ENCODE assay signal across 12 cellular contexts in the genomic region with DNA sequence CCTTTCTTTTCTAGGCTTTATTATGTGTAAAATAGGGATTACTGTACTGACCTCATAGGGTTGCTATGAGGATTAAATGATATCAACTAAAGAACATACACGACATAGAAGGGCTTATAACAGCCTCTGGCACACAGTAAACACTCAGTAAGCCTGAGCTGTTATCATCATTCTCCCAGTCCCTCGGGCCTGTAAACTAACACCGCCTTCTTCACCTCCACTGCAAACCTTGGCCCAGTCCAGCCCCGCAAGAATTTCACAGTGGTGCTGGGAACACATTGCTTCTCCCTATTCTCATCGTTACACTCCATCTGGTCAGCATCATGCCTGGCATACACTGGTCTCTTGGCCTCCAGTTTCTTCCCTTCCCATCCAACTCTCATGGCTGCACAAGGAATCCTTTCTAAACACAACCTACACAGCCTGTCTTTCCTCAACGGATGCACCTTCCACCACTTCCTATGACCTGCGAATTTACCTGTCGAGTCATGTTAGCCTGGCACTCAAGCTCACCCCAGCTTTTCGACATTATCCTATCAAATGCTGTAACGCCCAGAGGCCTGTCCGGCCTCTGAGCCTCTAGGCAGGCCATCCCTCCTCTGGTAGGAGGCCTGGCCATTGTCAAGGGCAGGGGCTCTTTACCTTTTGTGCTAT.
A peak's percentile ranks its signal among the peaks of the same experiment; 100 is the strongest.
DNase-seq lines count a peak whose midpoint lies in the region; ATAC-seq and TF ChIP-seq lines count a peak whose summit lies in the region.
"Had no signal": no experiment of that assay in that cellular context is flagged by ENCODE, and none has a peak within 500 bp of the region (broad histone marks: within the 10 kb centered on the region; RNA-seq: fewer than 3 reads in every experiment).

No MANE protein-coding gene starts in this region.

- H3K27me3 ChIP-seq in RWPE2 (ENCODE audit: insufficient read depth, poor library complexity, severe bottlenecking): no peaks in the 10 kb centered on the region
- H3K27me3 ChIP-seq: dorsolateral prefrontal cortex had no signal

- ATAC-seq in RWPE2 (ENCODE audit: low read depth) (peak; percentile 38; the same call in 1 of the 3 replicates), sciatic nerve (peak; percentile 76), HG02938 (IDR thresholded peaks at IDR 0.05; ENCODE audit: unreplicated experiment) (no peak), GM21825 (IDR thresholded peaks at IDR 0.05; ENCODE audit: unreplicated experiment) (no peak)

- no peak overlapping the region for H3K4me3 ChIP-seq in RWPE2 (ENCODE audit: severe bottlenecking)
- H3K4me3 ChIP-seq: dorsolateral prefrontal cortex had no signal

- no peak for TF ChIP-seq CTCF in RWPE2 (IDR thresholded peaks at IDR 0.05; ENCODE audit: poor library complexity, severe bottlenecking)

- H3K27ac ChIP-seq in RWPE2 (ENCODE audit: poor library complexity, severe bottlenecking): no peak overlapping the region
- H3K27ac ChIP-seq: 22Rv1 had no signal

- DNase-seq in NCI-H1092 treated with DMSO at 0.1 percent for 48 hours (lab: John Stamatoyannopoulos, UW) (peak; percentile 16), NCI-H1092 (lab: John Stamatoyannopoulos, UW) (no peak), RWPE2 (ENCODE audit: low spot score) (no peak), fibroblast of peridontal ligament (ENCODE audit: extremely low read depth) (peak; percentile 85), sciatic nerve (ENCODE audit: low spot score) (no peak)
- no peak for DNase-seq in effector CD8-positive, alpha-beta T cell (lab: John Stamatoyannopoulos, UW)
- DNase-seq: activated B cell treated with CpG ODN at 0.5 μM for 24 hours, NCI-H774 had no signal

- peaks cover 7% of the 10 kb centered on the region for H3K4me1 ChIP-seq in RWPE2 (ENCODE audit: insufficient read depth, poor library complexity, severe bottlenecking)

- H3K36me3 ChIP-seq in RWPE2 (ENCODE audit: low read depth): no peaks in the 10 kb centered on the region

- no peaks in the 10 kb centered on the region for H3K9me3 ChIP-seq in RWPE2 (ENCODE audit: severe bottlenecking)

- intact Hi-C loops in sciatic nerve (cut with DNase I): no loop called here

Comparison
In these comparisons a context has a peak if more than half of its experiments do, and no peak if none do; other contexts are left out.
1. DNase-seq: peak in NCI-H1092 treated with DMSO at 0.1 percent for 48 hours (single experiment) and fibroblast of peridontal ligament (single experiment); none in NCI-H1092 (single experiment), RWPE2 (single experiment), sciatic nerve (single experiment) and effector CD8-positive, alpha-beta T cell (single experiment).
2. ATAC-seq: peak in RWPE2 (single experiment) and sciatic nerve (single experiment); none in HG02938 (single experiment) and GM21825 (single experiment).